Comparison of ENCODE assay signal across 11 cellular contexts in the genomic region with DNA sequence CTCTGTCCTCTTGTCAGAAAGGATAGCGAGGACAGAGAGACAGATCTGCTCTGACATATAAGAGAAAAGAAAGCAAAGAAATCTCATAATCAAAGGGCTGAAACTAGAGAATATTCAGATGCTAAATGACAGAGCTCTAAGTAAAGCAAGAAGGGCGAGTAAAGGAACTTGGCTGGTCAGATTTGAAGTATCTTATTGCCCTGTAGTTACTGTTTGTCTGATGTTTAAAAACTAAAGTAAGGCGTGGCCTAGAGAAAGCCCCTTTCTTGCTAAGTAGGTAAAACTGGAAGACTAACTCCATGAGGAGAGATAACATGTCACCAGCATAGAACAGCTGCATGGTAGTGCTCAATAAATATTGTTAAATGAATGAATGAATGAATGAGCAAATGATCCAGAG.
"Had no signal": no experiment of that assay in that cellular context is flagged by ENCODE, and none has a peak within 500 bp of the region (broad histone marks: within the 10 kb centered on the region; RNA-seq: fewer than 3 reads in every experiment).

No MANE protein-coding gene starts in this region.

- H3K27me3 Mint-ChIP-seq: activated B cell treated with CpG ODN at 0.5 μM for 24 hours had no signal

- ATAC-seq: gastroesophageal sphincter; stimulated activated naive B cell treated with anti-CD40 and anti-IgM and Interleukin-4, amounts not matched to agents 10 μg/mL and 1 μg/mL and 100 μg/mL, for 72 hours had no signal

- H3K4me3 ChIP-seq: gastroesophageal sphincter, left ventricle myocardium inferior, right atrium auricular region had no signal

- H3K4me3 Mint-ChIP-seq: activated B cell treated with CpG ODN at 0.5 μM for 24 hours; stimulated activated naive B cell treated with anti-CD40 and anti-IgM and Interleukin-4, amounts not matched to agents 10 μg/mL and 1 μg/mL and 100 μg/mL, for 72 hours had no signal

- H3K27ac ChIP-seq: left ventricle myocardium inferior, right atrium auricular region had no signal

- DNase-seq: activated B cell treated with CpG ODN at 0.5 μM for 24 hours; activated effector memory CD4-positive, alpha-beta T cell treated with Interleukin-2 at 50 U/mL for 16 hours; amniotic stem cell; islet precursor cell; left ventricle myocardium inferior; mesendoderm; stimulated activated naive B cell treated with anti-CD40 and anti-IgM and Interleukin-4, amounts not matched to agents 10 μg/mL and 1 μg/mL and 100 μg/mL, for 72 hours had no signal

- H3K4me1 ChIP-seq: left ventricle myocardium inferior, right atrium auricular region had no signal

- H3K36me3 ChIP-seq: gastroesophageal sphincter, left ventricle myocardium inferior, right atrium auricular region had no signal

- H3K27me3 ChIP-seq: gastroesophageal sphincter, right atrium auricular region had no signal

- FAIRE-seq: TTC549 had no signal

- H3K27ac Mint-ChIP-seq: activated B cell treated with CpG ODN at 0.5 μM for 24 hours; activated naive CD4-positive, alpha-beta T cell treated with anti-CD3 and anti-CD28 coated beads, Interleukin-2, amount 50 U/mL, for 72 hours; stimulated activated naive B cell treated with anti-CD40 and anti-IgM and Interleukin-4, amounts not matched to agents 10 μg/mL and 1 μg/mL and 100 μg/mL, for 72 hours had no signal

- H3K4me1 Mint-ChIP-seq: activated B cell treated with CpG ODN at 0.5 μM for 24 hours; stimulated activated naive B cell treated with anti-CD40 and anti-IgM and Interleukin-4, amounts not matched to agents 10 μg/mL and 1 μg/mL and 100 μg/mL, for 72 hours had no signal
